Comparison of ENCODE assay signal across 1 cellular context in genomic region chr12:62602445-62603060, GRCh38.
A peak's percentile ranks its signal among the peaks of the same experiment; 100 is the strongest.
TF ChIP-seq lines count a peak whose summit lies in the region.

No MANE protein-coding gene starts in this region.

TF ChIP-seq in K562, 482 proteins besides CTCF, POLR2A, EP300 and RAD21 (continued from another document and continues in another):
- TF ChIP-seq, protein P1, sequence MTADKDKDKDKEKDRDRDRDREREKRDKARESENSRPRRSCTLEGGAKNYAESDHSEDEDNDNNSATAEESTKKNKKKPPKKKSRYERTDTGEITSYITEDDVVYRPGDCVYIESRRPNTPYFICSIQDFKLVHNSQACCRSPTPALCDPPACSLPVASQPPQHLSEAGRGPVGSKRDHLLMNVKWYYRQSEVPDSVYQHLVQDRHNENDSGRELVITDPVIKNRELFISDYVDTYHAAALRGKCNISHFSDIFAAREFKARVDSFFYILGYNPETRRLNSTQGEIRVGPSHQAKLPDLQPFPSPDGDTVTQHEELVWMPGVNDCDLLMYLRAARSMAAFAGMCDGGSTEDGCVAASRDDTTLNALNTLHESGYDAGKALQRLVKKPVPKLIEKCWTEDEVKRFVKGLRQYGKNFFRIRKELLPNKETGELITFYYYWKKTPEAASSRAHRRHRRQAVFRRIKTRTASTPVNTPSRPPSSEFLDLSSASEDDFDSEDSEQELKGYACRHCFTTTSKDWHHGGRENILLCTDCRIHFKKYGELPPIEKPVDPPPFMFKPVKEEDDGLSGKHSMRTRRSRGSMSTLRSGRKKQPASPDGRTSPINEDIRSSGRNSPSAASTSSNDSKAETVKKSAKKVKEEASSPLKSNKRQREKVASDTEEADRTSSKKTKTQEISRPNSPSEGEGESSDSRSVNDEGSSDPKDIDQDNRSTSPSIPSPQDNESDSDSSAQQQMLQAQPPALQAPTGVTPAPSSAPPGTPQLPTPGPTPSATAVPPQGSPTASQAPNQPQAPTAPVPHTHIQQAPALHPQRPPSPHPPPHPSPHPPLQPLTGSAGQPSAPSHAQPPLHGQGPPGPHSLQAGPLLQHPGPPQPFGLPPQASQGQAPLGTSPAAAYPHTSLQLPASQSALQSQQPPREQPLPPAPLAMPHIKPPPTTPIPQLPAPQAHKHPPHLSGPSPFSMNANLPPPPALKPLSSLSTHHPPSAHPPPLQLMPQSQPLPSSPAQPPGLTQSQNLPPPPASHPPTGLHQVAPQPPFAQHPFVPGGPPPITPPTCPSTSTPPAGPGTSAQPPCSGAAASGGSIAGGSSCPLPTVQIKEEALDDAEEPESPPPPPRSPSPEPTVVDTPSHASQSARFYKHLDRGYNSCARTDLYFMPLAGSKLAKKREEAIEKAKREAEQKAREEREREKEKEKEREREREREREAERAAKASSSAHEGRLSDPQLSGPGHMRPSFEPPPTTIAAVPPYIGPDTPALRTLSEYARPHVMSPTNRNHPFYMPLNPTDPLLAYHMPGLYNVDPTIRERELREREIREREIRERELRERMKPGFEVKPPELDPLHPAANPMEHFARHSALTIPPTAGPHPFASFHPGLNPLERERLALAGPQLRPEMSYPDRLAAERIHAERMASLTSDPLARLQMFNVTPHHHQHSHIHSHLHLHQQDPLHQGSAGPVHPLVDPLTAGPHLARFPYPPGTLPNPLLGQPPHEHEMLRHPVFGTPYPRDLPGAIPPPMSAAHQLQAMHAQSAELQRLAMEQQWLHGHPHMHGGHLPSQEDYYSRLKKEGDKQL (CRISPR knock-in tag; IDR thresholded peaks at IDR 0.05; ENCODE audit: borderline replicate concordance): peak; percentile 33; the same call in 1 of the 2 replicates
- TF ChIP-seq ZBTB43 (CRISPR knock-in tag; IDR thresholded peaks at IDR 0.05): peak; percentile 87
- peak; percentile 36; the same call in 1 of the 2 replicates for TF ChIP-seq ZNF764 (CRISPR knock-in tag; IDR thresholded peaks at IDR 0.05; ENCODE audit: low read depth)
- no peak for TF ChIP-seq GATAD2B (IDR thresholded peaks at IDR 0.05; ENCODE audit: borderline replicate concordance)
- no peak for TF ChIP-seq HINFP (tag; conservative IDR thresholded peaks at IDR 0.05; ENCODE audit: low read depth)
- no peak for TF ChIP-seq ZC3H4 (CRISPR knock-in tag; IDR thresholded peaks at IDR 0.05; ENCODE audit: borderline replicate concordance)
- TF ChIP-seq EZH2 (IDR thresholded peaks at IDR 0.05; ENCODE audit: borderline replicate concordance, low read depth, low read length): no peak
- no peak for TF ChIP-seq PBX2 (CRISPR knock-in tag; IDR thresholded peaks at IDR 0.05; ENCODE audit: low read depth)
- 0 out of 2 replicates have a peak, but pooled peaks have one; percentile 15 for TF ChIP-seq PBX2 (tag; conservative IDR thresholded peaks at IDR 0.05; ENCODE audit: low read depth)
- no peak for TF ChIP-seq ZFPM2 (CRISPR knock-in tag; IDR thresholded peaks at IDR 0.05)
- TF ChIP-seq FOXO4 (CRISPR knock-in tag; IDR thresholded peaks at IDR 0.05): no peak
- TF ChIP-seq HDAC8 (tag; IDR thresholded peaks at IDR 0.05): peak; percentile 68; the same call in 1 of the 2 replicates
- TF ChIP-seq E2F3 (CRISPR knock-in tag; IDR thresholded peaks at IDR 0.05): peak; percentile 69; the same call in 1 of the 2 replicates
- no peak for TF ChIP-seq ZNF24 (IDR thresholded peaks at IDR 0.05)
- TF ChIP-seq, protein P2, sequence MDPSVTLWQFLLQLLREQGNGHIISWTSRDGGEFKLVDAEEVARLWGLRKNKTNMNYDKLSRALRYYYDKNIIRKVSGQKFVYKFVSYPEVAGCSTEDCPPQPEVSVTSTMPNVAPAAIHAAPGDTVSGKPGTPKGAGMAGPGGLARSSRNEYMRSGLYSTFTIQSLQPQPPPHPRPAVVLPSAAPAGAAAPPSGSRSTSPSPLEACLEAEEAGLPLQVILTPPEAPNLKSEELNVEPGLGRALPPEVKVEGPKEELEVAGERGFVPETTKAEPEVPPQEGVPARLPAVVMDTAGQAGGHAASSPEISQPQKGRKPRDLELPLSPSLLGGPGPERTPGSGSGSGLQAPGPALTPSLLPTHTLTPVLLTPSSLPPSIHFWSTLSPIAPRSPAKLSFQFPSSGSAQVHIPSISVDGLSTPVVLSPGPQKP (CRISPR knock-in tag; IDR thresholded peaks at IDR 0.05): no peak
- no peak for TF ChIP-seq SOX6 (IDR thresholded peaks at IDR 0.05)
- TF ChIP-seq NFRKB (IDR thresholded peaks at IDR 0.05; ENCODE audit: low read depth): peak; percentile 99
- peak; percentile 98 for TF ChIP-seq MGA (IDR thresholded peaks at IDR 0.05)
- TF ChIP-seq ZNF589 (CRISPR knock-in tag; IDR thresholded peaks at IDR 0.05; ENCODE audit: low read depth): peak; percentile 86
- TF ChIP-seq ARID2 (IDR thresholded peaks at IDR 0.05): no peak
- no peak for TF ChIP-seq WHSC1 (IDR thresholded peaks at IDR 0.05; ENCODE audit: low read length)
- no peak for TF ChIP-seq NFYB (IDR thresholded peaks at IDR 0.05; ENCODE audit: extremely low read depth, insufficient read length)
- TF ChIP-seq NRF1 (conservative IDR thresholded peaks at IDR 0.05 in 1 of 2, IDR thresholded peaks at IDR 0.05 in 1 of 2): no peak; a peak in 2 of 4 replicates
- no peak; the same call in 1 of the 2 replicates for TF ChIP-seq EHMT2 (IDR thresholded peaks at IDR 0.05)
- TF ChIP-seq CREB3L1 (IDR thresholded peaks at IDR 0.05; ENCODE audit: borderline replicate concordance, low read depth): peak; percentile 98
- peak; percentile 70 for TF ChIP-seq ETV5 (CRISPR knock-in tag; IDR thresholded peaks at IDR 0.05; ENCODE audit: low read depth)
